Comparison of ENCODE assay signal across 31 cellular contexts in the genomic region with DNA sequence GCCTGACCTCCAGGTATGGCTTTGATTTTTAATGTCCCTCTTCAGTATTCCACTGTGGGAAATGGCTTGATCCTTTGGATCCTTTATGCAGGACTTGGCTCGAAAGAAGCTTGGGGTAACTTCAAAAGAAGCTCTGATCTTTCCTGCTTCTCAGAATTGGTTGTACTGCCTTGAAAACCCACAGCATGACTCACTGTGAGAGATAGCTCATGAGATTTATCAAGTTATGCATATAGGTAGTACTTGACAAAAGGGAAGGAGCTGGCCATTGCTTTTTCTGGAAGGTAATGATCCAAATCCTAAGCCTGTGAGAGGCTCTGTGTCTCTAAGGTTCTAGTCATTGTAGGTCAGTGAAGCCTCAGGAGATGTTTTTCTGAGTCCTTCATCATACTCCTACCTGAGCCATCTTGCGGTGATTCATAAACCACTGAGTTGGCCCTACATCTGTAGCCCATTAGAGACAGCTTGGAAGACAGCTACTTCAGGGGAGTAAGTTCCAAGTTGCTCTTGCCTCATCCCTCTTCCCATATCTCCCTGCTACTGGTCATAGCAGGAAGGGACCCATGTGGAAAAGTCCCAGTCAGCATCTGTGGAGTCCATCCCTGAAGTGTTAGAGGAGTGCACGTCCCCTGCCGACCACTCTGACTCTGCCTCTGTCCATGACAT. TPM values are rescaled to one million over a fixed set of nuclear protein-coding genes. Genes with fewer than 3 reads are reported as not detected.
DNase-seq lines count a peak whose midpoint lies in the region; ATAC-seq, FAIRE-seq and TF ChIP-seq lines count a peak whose summit lies in the region.
"Had no signal": no experiment of that assay in that cellular context is flagged by ENCODE, and none has a peak within 500 bp of the region (broad histone marks: within the 10 kb centered on the region; RNA-seq: fewer than 3 reads in every experiment).

No MANE protein-coding gene starts in this region.

- no peak overlapping the region for H3K27ac ChIP-seq in HepG2 (ENCODE audit: extremely low read length, insufficient read depth, low read length)
- no peak overlapping the region for H3K27ac ChIP-seq in right lobe of liver
- H3K27ac ChIP-seq: ascending aorta, coronary artery, lower lobe of right lung, upper lobe of left lung had no signal

- H3K9me3 Mint-ChIP-seq in HFFc6, result no peaks in the 10 kb centered on the region
- H3K9me3 Mint-ChIP-seq in stimulated activated naive CD8-positive, alpha-beta T cell treated with anti-CD3 and anti-CD28 coated beads, Interleukin-15, amount 100 ng/mL, for 72 hours, result no peaks in the 10 kb centered on the region
- H3K9me3 Mint-ChIP-seq: activated naive CD4-positive, alpha-beta T cell treated with anti-CD3 and anti-CD28 coated beads, Interleukin-2, amount 50 U/mL, for 24 hours; activated T-helper 1 cell treated with anti-CD3 and anti-CD28 coated beads, Interleukin-12 subunit alpha, Interleukin-12 subunit beta, Interleukin-2, Interleukin-4 antibody, amounts not matched to agents 30 ng/mL and 10 ng/mL and 1 ng/mL, durations not matched to agents 14 hours and 24 hours and 36 hours; effector memory CD8-positive, alpha-beta T cell had no signal

- H3K27ac Mint-ChIP-seq in HFFc6, result peak overlapping the region; percentile 24; the same call in 1 of the 2 replicates
- peak overlapping the region in 1 of 2 donors; percentile 38 for H3K27ac Mint-ChIP-seq in stimulated activated naive CD8-positive, alpha-beta T cell treated with anti-CD3 and anti-CD28 coated beads, Interleukin-15, amount 100 ng/mL, for 72 hours
- H3K27ac Mint-ChIP-seq: activated naive CD4-positive, alpha-beta T cell treated with anti-CD3 and anti-CD28 coated beads, Interleukin-2, amount 50 U/mL, for 24 hours; activated T-helper 1 cell treated with anti-CD3 and anti-CD28 coated beads, Interleukin-12 subunit alpha, Interleukin-12 subunit beta, Interleukin-2, Interleukin-4 antibody, amounts not matched to agents 30 ng/mL and 10 ng/mL and 1 ng/mL, durations not matched to agents 14 hours and 24 hours and 36 hours; effector memory CD8-positive, alpha-beta T cell; naive thymus-derived CD4-positive, alpha-beta T cell; progenitor cell of endocrine pancreas; T-helper 17 cell had no signal

- H3K4me2 ChIP-seq in HepG2 (ENCODE audit: low read depth, low read length), result no peak overlapping the region

- FAIRE-seq in HepG2 (lab: Jason Lieb, UNC), result no peak
- FAIRE-seq: frontal cortex, TTC549 had no signal

- no peak overlapping the region for H3K9ac ChIP-seq in HepG2 (ENCODE audit: insufficient read depth, low read depth, low read length)

- peaks cover 20% of the 10 kb centered on the region for H3K4me1 Mint-ChIP-seq in HFFc6 (ENCODE audit: low read depth)
- H3K4me1 Mint-ChIP-seq in stimulated activated naive CD8-positive, alpha-beta T cell treated with anti-CD3 and anti-CD28 coated beads, Interleukin-15, amount 100 ng/mL, for 72 hours, result peaks cover 13% of the 10 kb centered on the region
- H3K4me1 Mint-ChIP-seq: activated naive CD4-positive, alpha-beta T cell treated with anti-CD3 and anti-CD28 coated beads, Interleukin-2, amount 50 U/mL, for 24 hours had no signal

- in situ Hi-C loops in HepG2 (cut with HindIII; ENCODE audit: extremely low pct_ligation_motif_present, low pct_unique_long_range_greater_than_20kb) (no loop called here), astrocyte of the spinal cord (cut with HindIII; ENCODE audit: low sequenced_read_pairs) (no loop called here)

- 0 out of 2 replicates have a peak, but pooled peaks cover 4% of the 10 kb centered on the region for H4K20me1 ChIP-seq in HepG2 (ENCODE audit: insufficient read depth, low read length)

- CTCF ChIA-PET in HepG2 (lab: Yijun Ruan, JAX; ENCODE audit: low intra/inter-chr PET ratio, low total read pairs), result no interaction called here

- WGBS in HepG2 (ENCODE audit: low lambda C conversion rate), result 94% methylated on average over 4 of the region's 4 CpGs
- WGBS in right lobe of liver (ENCODE audit: insufficient coverage, low coverage, low lambda C conversion rate, missing lambda C conversion rate), result 94% methylated on average over 2 of the region's 4 CpGs

- H3K4me1 ChIP-seq in HepG2 (ENCODE audit: insufficient read depth, low read length) (no peaks in the 10 kb centered on the region), right lobe of liver (no peaks in the 10 kb centered on the region)
- H3K4me1 ChIP-seq: ascending aorta, lower lobe of right lung, upper lobe of left lung had no signal

- no TSS peak for BruUV-seq in HepG2 (replicated peaks; lab: Mats Ljungman, UMichigan)

- intact Hi-C loops in HepG2 (cut with micrococcal nuclease; ENCODE audit: unreplicated experiment), result no loop called here
- intact Hi-C loops in right lobe of liver (cut with DNase I), result no loop called here

- H3K36me3 Mint-ChIP-seq in HFFc6 (ENCODE audit: low read depth), result peaks cover 56% of the 10 kb centered on the region

- H3K9me3 ChIP-seq in HepG2 (ENCODE audit: low read length) (no peaks in the 10 kb centered on the region), right lobe of liver (no peaks in the 10 kb centered on the region)
- H3K9me3 ChIP-seq: ascending aorta, lower lobe of right lung, upper lobe of left lung had no signal

- H3K27me3 Mint-ChIP-seq in HFFc6 (ENCODE audit: insufficient read depth), result no peaks in the 10 kb centered on the region; the same call in 1 of the 2 replicates
- no peaks in the 10 kb centered on the region for H3K27me3 Mint-ChIP-seq in stimulated activated naive CD8-positive, alpha-beta T cell treated with anti-CD3 and anti-CD28 coated beads, Interleukin-15, amount 100 ng/mL, for 72 hours
- H3K27me3 Mint-ChIP-seq: activated naive CD4-positive, alpha-beta T cell treated with anti-CD3 and anti-CD28 coated beads, Interleukin-2, amount 50 U/mL, for 24 hours; effector memory CD8-positive, alpha-beta T cell; naive thymus-derived CD4-positive, alpha-beta T cell; progenitor cell of endocrine pancreas; T-helper 17 cell had no signal

- H3K4me3 Mint-ChIP-seq in HFFc6, result no peak overlapping the region
- H3K4me3 Mint-ChIP-seq in stimulated activated naive CD8-positive, alpha-beta T cell treated with anti-CD3 and anti-CD28 coated beads, Interleukin-15, amount 100 ng/mL, for 72 hours, result no peak overlapping the region
- H3K4me3 Mint-ChIP-seq: activated naive CD4-positive, alpha-beta T cell treated with anti-CD3 and anti-CD28 coated beads, Interleukin-2, amount 50 U/mL, for 24 hours; activated T-helper 1 cell treated with anti-CD3 and anti-CD28 coated beads, Interleukin-12 subunit alpha, Interleukin-12 subunit beta, Interleukin-2, Interleukin-4 antibody, amounts not matched to agents 30 ng/mL and 10 ng/mL and 1 ng/mL, durations not matched to agents 14 hours and 24 hours and 36 hours; effector memory CD8-positive, alpha-beta T cell; naive thymus-derived CD4-positive, alpha-beta T cell; T-helper 17 cell had no signal

- TF ChIP-seq EP300 in HepG2 (IDR thresholded peaks at IDR 0.05; ENCODE audit: low read depth in 2 of 2, low read length in 2 of 2) (no peak), HepG2 (CRISPR knock-in tag; IDR thresholded peaks at IDR 0.05; ENCODE audit: borderline replicate concordance) (no peak)

- H3K27me3 ChIP-seq in HepG2 (ENCODE audit: control insufficient read depth in 1 of 2, insufficient read depth in 2 of 2, low read length in 2 of 2), result no peaks in the 10 kb centered on the region
- no peaks in the 10 kb centered on the region for H3K27me3 ChIP-seq in right lobe of liver
- H3K27me3 ChIP-seq: ascending aorta, upper lobe of left lung had no signal

- H3K4me3 ChIP-seq in HepG2 (replicated peaks in 1 of 3; ENCODE audit: insufficient read depth in 1 of 3, low read depth in 2 of 3, low read length in 3 of 3), result no peak overlapping the region
- no peak overlapping the region for H3K4me3 ChIP-seq in right lobe of liver
- no peak overlapping the region for H3K4me3 ChIP-seq in astrocyte of the spinal cord (ENCODE audit: low read depth, low read length)
- H3K4me3 ChIP-seq: ascending aorta, coronary artery, lower lobe of right lung, upper lobe of left lung had no signal

- H3K36me3 ChIP-seq in HepG2 (replicated peaks in 1 of 2; ENCODE audit: control insufficient read depth in 1 of 2, insufficient read depth in 2 of 2, low read length in 2 of 2) (peaks cover 49 to 88% of the 10 kb centered on the region in 2 experiments), right lobe of liver (peaks cover 17 to 80% (median 54%) of the 10 kb centered on the region in 4 donors)

- TF ChIP-seq POLR2A in HepG2 (IDR thresholded peaks at IDR 0.05; ENCODE audit: insufficient read depth in 1 of 2, low read depth in 2 of 2, low read length in 2 of 2) (no peak), right lobe of liver (IDR thresholded peaks at IDR 0.05) (no peak)

- TF ChIP-seq RAD21 in HepG2 (CRISPR knock-in tag; IDR thresholded peaks at IDR 0.05), result no peak

- no peak overlapping the region for H2AFZ ChIP-seq in HepG2 (ENCODE audit: low read length)

- POLR2A ChIA-PET in HepG2 (lab: Yijun Ruan, JAX), result no interaction called here

- no peak for TF ChIP-seq CTCF in HepG2 (CRISPR knock-in tag; IDR thresholded peaks at IDR 0.05)
- TF ChIP-seq CTCF in right lobe of liver (IDR thresholded peaks at IDR 0.05), result no peak
- TF ChIP-seq CTCF in HFFc6 (IDR thresholded peaks at IDR 0.05), result no peak
- no peak for TF ChIP-seq CTCF in astrocyte of the spinal cord (IDR thresholded peaks at IDR 0.05; ENCODE audit: low read depth, low read length)

- no peak for DNase-seq in HepG2 (ENCODE audit: low spot score)
- DNase-seq in right lobe of liver, result no peak
- DNase-seq in HFFc6, result peak; percentile 32
- DNase-seq in astrocyte of the spinal cord (ENCODE audit: low read depth, low spot score), result peak; percentile 5
- no peak for DNase-seq in stimulated activated naive CD8-positive, alpha-beta T cell treated with anti-CD3 and anti-CD28 coated beads, Interleukin-15, amount 100 ng/mL, for 72 hours
- no peak for DNase-seq in iPS-NIHi7 (ENCODE audit: extremely low spot score)
- no peak for DNase-seq in stimulated activated naive CD4-positive, alpha-beta T cell (lab: John Stamatoyannopoulos, UW)
- DNase-seq: activated CD8-positive, alpha-beta memory T cell treated with anti-CD3 and anti-CD28 coated beads for 24 hours; caudate nucleus; DMS79; effector memory CD8-positive, alpha-beta T cell; erythroblast; GDM1; lower lobe of right lung; naive thymus-derived CD4-positive, alpha-beta T cell; NCI-H1048; NCI-H748 treated with DMSO at 0.1 percent for 48 hours; nucleus accumbens; SHP77; T-helper 17 cell; upper lobe of left lung had no signal

- H3K79me2 ChIP-seq in HepG2 (ENCODE audit: insufficient read depth, low read length), result no peaks in the 10 kb centered on the region

- ATAC-seq in HepG2 (no peak), right lobe of liver (no peak)
- peak; percentile 71 for ATAC-seq in stimulated activated naive CD8-positive, alpha-beta T cell treated with anti-CD3 and anti-CD28 coated beads, Interleukin-15, amount 100 ng/mL, for 72 hours
- ATAC-seq: effector memory CD8-positive, alpha-beta T cell; HCT116; lower lobe of right lung; naive thymus-derived CD4-positive, alpha-beta T cell; Panc1; sciatic nerve; T-helper 17 cell had no signal

RNA-seq across cellular contexts. Expression of a gene that starts 36.7 kb away (rescaled TPM):
- 7.7 and 8.2 TPM in 2 replicates for total RNA-seq in HepG2 (2016; rRNA removed; fragmentation: Illumina TruSeq; extraction: Trizol)
- 2.2 and 3.1 TPM in 2 replicates for total RNA-seq in HepG2 (2016; cell fraction: cytosol; rRNA removed; fragmentation: Illumina TruSeq; extraction: Trizol; ENCODE audit: low read depth)
- 6.6 and 8.7 TPM in 2 replicates for total RNA-seq in HepG2 (2016; cell fraction: insoluble cytoplasmic fraction; rRNA removed; fragmentation: Illumina TruSeq; extraction: Trizol)
- total RNA-seq in HepG2 (2016; cell fraction: membrane; rRNA removed; fragmentation: Illumina TruSeq; extraction: Trizol), result 4.0 and 5.5 TPM in 2 replicates
- total RNA-seq in HepG2 (2016; cell fraction: nucleus; rRNA removed; fragmentation: Illumina TruSeq; extraction: Trizol), result 7.7 and 7.8 TPM in 2 replicates
- 12.5 and 15.5 TPM in 2 replicates for polyA plus RNA-seq in HepG2 (2011; rRNA removed)
- polyA plus RNA-seq in HepG2 (2011; cell fraction: cytosol; rRNA removed), result 8.4 and 11.7 TPM in 2 replicates
- polyA plus RNA-seq in HepG2 (2011; cell fraction: nucleus; rRNA removed), result 56.1 and 62.0 TPM in 2 replicates
- 8.9 and 9.6 TPM in 2 replicates for polyA plus RNA-seq in HepG2 (2012)
- 1.4 and 1.6 TPM in 2 replicates for polyA plus RNA-seq in HepG2 (2016; cell fraction: cytosol; fragmentation: Illumina TruSeq; extraction: Trizol; ENCODE audit: low read depth)
- 6.6 and 9.1 TPM in 2 replicates for polyA plus RNA-seq in HepG2 (2016; cell fraction: insoluble cytoplasmic fraction; fragmentation: Illumina TruSeq; extraction: Trizol; ENCODE audit: low read depth)
- 2.4 and 2.8 TPM in 2 replicates for polyA plus RNA-seq in HepG2 (2016; cell fraction: membrane; fragmentation: Illumina TruSeq; extraction: Trizol; ENCODE audit: low read depth)
- 20.9 and 25.8 TPM in 2 replicates for polyA plus RNA-seq in HepG2 (2016; cell fraction: nucleus; fragmentation: Illumina TruSeq; extraction: Trizol; ENCODE audit: insufficient read depth, low read depth)
- polyA minus RNA-seq in HepG2 (2011; rRNA and poly(A)+ RNA removed; ENCODE audit: low replicate concordance), result 14.9 and 16.9 TPM in 2 replicates
- 10.5 and 12.6 TPM in 2 replicates for polyA minus RNA-seq in HepG2 (2011; cell fraction: cytosol; rRNA and poly(A)+ RNA removed)
- 9.5 and 12.2 TPM in 2 replicates for polyA minus RNA-seq in HepG2 (2011; cell fraction: nucleus; rRNA and poly(A)+ RNA removed)
- total RNA-seq in right lobe of liver, result 10 to 100 TPM in 4 of 6 experiments, 1 to 10 TPM in 2; 7.5 to 46.0 (median 19.4) TPM
- 10 to 100 TPM; 23.1 to 27.4 (median 26.1) TPM for total RNA-seq in HFFc6 (2021; fragmentation: NEBNext Ultra II Directional; extraction: Animal tissue kit (Norgen Biotek cat#: 25700))

RNA-seq across cellular contexts. Expression of a gene that starts 59.7 kb away (rescaled TPM):
- total RNA-seq in HepG2 (2016; rRNA removed; fragmentation: Illumina TruSeq; extraction: Trizol) (0.11 and 0.35 TPM in 2 replicates), right lobe of liver (1 to 10 TPM in 3 of 6 experiments, under 1 TPM in 3; 0.12 to 4.6 (median 1.3) TPM)
- total RNA-seq in HepG2 (2016; cell fraction: cytosol; rRNA removed; fragmentation: Illumina TruSeq; extraction: Trizol; ENCODE audit: low read depth), result 0.18 TPM in 1 of 2 replicates, not detected in the other
- total RNA-seq in HepG2 (2016; cell fraction: insoluble cytoplasmic fraction; rRNA removed; fragmentation: Illumina TruSeq; extraction: Trizol), result 0.21 and 0.65 TPM in 2 replicates
- 0.34 and 0.62 TPM in 2 replicates for total RNA-seq in HepG2 (2016; cell fraction: membrane; rRNA removed; fragmentation: Illumina TruSeq; extraction: Trizol)
- total RNA-seq in HepG2 (2016; cell fraction: nucleus; rRNA removed; fragmentation: Illumina TruSeq; extraction: Trizol), result 0.34 and 0.75 TPM in 2 replicates
- 0.58 and 0.59 TPM in 2 replicates for polyA plus RNA-seq in HepG2 (2011; rRNA removed)
- polyA plus RNA-seq in HepG2 (2011; cell fraction: cytosol; rRNA removed), result 0.10 and 0.36 TPM in 2 replicates
- polyA plus RNA-seq in HepG2 (2011; cell fraction: nucleus; rRNA removed), result 3.4 and 4.7 TPM in 2 replicates
- 1.1 and 1.5 TPM in 2 replicates for polyA plus RNA-seq in HepG2 (2012)
- polyA plus RNA-seq in HepG2 (2016; cell fraction: cytosol; fragmentation: Illumina TruSeq; extraction: Trizol; ENCODE audit: low read depth), result 0.15 and 0.31 TPM in 2 replicates
- 0.29 and 0.33 TPM in 2 replicates for polyA plus RNA-seq in HepG2 (2016; cell fraction: insoluble cytoplasmic fraction; fragmentation: Illumina TruSeq; extraction: Trizol; ENCODE audit: low read depth)
- 0.44 and 0.48 TPM in 2 replicates for polyA plus RNA-seq in HepG2 (2016; cell fraction: membrane; fragmentation: Illumina TruSeq; extraction: Trizol; ENCODE audit: low read depth)
- 0.94 and 0.97 TPM in 2 replicates for polyA plus RNA-seq in HepG2 (2016; cell fraction: nucleus; fragmentation: Illumina TruSeq; extraction: Trizol; ENCODE audit: insufficient read depth, low read depth)
- 0.47 and 0.96 TPM in 2 replicates for polyA minus RNA-seq in HepG2 (2011; rRNA and poly(A)+ RNA removed; ENCODE audit: low replicate concordance)
- polyA minus RNA-seq in HepG2 (2011; cell fraction: cytosol; rRNA and poly(A)+ RNA removed), result 0.44 TPM in 1 of 2 replicates, not detected in the other
- polyA minus RNA-seq in HepG2 (2011; cell fraction: nucleus; rRNA and poly(A)+ RNA removed), result 0.87 and 1.2 TPM in 2 replicates
- 1 to 10 TPM in 2 of 6 experiments, under 1 TPM in 4; 0.37 to 1.4 (median 0.69) TPM for total RNA-seq in HFFc6 (2021; fragmentation: NEBNext Ultra II Directional; extraction: Animal tissue kit (Norgen Biotek cat#: 25700))
- total RNA-seq: ascending aorta had no signal

Comparison
In these comparisons a context has a peak if more than half of its experiments do, and no peak if none do; other contexts are left out.
1. DNase-seq: peak in HFFc6 (single experiment) and astrocyte of the spinal cord (single experiment); none in HepG2 (single experiment), right lobe of liver (0 of 3), stimulated activated naive CD8-positive, alpha-beta T cell treated with anti-CD3 and anti-CD28 coated beads, Interleukin-15, amount 100 ng/mL, for 72 hours (0 of 2), iPS-NIHi7 (single experiment) and stimulated activated naive CD4-positive, alpha-beta T cell (0 of 6).